Comparison of ENCODE assay signal across 2 cellular contexts in genomic region chr5:142807378-142807911, GRCh38.
TF ChIP-seq lines count a peak whose summit lies in the region.

No MANE protein-coding gene starts in this region.

TF ChIP-seq in SK-N-SH treated with all-trans-retinoic acid at 6 μM for 48 hours, 23 proteins besides CTCF, POLR2A, EP300 and RAD21 (continued from another document):
- TF ChIP-seq, protein P1, sequence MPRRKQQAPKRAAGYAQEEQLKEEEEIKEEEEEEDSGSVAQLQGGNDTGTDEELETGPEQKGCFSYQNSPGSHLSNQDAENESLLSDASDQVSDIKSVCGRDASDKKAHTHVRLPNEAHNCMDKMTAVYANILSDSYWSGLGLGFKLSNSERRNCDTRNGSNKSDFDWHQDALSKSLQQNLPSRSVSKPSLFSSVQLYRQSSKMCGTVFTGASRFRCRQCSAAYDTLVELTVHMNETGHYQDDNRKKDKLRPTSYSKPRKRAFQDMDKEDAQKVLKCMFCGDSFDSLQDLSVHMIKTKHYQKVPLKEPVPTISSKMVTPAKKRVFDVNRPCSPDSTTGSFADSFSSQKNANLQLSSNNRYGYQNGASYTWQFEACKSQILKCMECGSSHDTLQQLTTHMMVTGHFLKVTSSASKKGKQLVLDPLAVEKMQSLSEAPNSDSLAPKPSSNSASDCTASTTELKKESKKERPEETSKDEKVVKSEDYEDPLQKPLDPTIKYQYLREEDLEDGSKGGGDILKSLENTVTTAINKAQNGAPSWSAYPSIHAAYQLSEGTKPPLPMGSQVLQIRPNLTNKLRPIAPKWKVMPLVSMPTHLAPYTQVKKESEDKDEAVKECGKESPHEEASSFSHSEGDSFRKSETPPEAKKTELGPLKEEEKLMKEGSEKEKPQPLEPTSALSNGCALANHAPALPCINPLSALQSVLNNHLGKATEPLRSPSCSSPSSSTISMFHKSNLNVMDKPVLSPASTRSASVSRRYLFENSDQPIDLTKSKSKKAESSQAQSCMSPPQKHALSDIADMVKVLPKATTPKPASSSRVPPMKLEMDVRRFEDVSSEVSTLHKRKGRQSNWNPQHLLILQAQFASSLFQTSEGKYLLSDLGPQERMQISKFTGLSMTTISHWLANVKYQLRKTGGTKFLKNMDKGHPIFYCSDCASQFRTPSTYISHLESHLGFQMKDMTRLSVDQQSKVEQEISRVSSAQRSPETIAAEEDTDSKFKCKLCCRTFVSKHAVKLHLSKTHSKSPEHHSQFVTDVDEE (CRISPR knock-in tag; IDR thresholded peaks at IDR 0.05), result no peak
- no peak for TF ChIP-seq OSR1 (CRISPR knock-in tag; IDR thresholded peaks at IDR 0.05)

TF ChIP-seq in SK-N-SH, 30 proteins besides CTCF, POLR2A, EP300 and RAD21 (continued from another document):
- TF ChIP-seq ZBTB33 (IDR thresholded peaks at IDR 0.05; ENCODE audit: borderline replicate concordance, low read depth) (no peak), TEAD4 (IDR thresholded peaks at IDR 0.05; ENCODE audit: borderline replicate concordance, insufficient read depth) (no peak), MEF2A (IDR thresholded peaks at IDR 0.05; ENCODE audit: borderline replicate concordance, low read depth) (no peak), FOXJ3 (CRISPR knock-in tag; IDR thresholded peaks at IDR 0.05) (no peak), EZH2phosphoT487 (IDR thresholded peaks at IDR 0.05; ENCODE audit: borderline replicate concordance, low read depth) (no peak), NRF1 (IDR thresholded peaks at IDR 0.05; ENCODE audit: low read depth, low read length) (no peak), NFIC (IDR thresholded peaks at IDR 0.05; ENCODE audit: borderline replicate concordance) (no peak), GATA2 (CRISPR knock-in tag; IDR thresholded peaks at IDR 0.05) (no peak), SIN3A (IDR thresholded peaks at IDR 0.05; ENCODE audit: borderline replicate concordance, low read depth, low read length) (no peak), FOXM1 (IDR thresholded peaks at IDR 0.05; ENCODE audit: low read depth) (no peak)
- TF ChIP-seq, protein P2, sequence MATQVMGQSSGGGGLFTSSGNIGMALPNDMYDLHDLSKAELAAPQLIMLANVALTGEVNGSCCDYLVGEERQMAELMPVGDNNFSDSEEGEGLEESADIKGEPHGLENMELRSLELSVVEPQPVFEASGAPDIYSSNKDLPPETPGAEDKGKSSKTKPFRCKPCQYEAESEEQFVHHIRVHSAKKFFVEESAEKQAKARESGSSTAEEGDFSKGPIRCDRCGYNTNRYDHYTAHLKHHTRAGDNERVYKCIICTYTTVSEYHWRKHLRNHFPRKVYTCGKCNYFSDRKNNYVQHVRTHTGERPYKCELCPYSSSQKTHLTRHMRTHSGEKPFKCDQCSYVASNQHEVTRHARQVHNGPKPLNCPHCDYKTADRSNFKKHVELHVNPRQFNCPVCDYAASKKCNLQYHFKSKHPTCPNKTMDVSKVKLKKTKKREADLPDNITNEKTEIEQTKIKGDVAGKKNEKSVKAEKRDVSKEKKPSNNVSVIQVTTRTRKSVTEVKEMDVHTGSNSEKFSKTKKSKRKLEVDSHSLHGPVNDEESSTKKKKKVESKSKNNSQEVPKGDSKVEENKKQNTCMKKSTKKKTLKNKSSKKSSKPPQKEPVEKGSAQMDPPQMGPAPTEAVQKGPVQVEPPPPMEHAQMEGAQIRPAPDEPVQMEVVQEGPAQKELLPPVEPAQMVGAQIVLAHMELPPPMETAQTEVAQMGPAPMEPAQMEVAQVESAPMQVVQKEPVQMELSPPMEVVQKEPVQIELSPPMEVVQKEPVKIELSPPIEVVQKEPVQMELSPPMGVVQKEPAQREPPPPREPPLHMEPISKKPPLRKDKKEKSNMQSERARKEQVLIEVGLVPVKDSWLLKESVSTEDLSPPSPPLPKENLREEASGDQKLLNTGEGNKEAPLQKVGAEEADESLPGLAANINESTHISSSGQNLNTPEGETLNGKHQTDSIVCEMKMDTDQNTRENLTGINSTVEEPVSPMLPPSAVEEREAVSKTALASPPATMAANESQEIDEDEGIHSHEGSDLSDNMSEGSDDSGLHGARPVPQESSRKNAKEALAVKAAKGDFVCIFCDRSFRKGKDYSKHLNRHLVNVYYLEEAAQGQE (IDR thresholded peaks at IDR 0.05; ENCODE audit: low read depth, low read length), result no peak
